Comparison of ENCODE assay signal across 8 cellular contexts in genomic region chr3:50260027-50260941, GRCh38. TPM values are rescaled to one million over a fixed set of nuclear protein-coding genes. Genes with fewer than 3 reads are reported as not detected.
DNase-seq lines count a peak whose midpoint lies in the region; ATAC-seq and TF ChIP-seq lines count a peak whose summit lies in the region.

No MANE protein-coding gene starts in this region.

- peak overlapping the region; percentile 100 for H3K27ac ChIP-seq in ectodermal cell (ENCODE audit: insufficient read depth, low read depth, low read length, poor library complexity, severe bottlenecking)

- H3K4me3 Mint-ChIP-seq in activated CD8-positive, alpha-beta T cell treated with anti-CD3 and anti-CD28 coated beads for 36 hours, result peak overlapping the region; percentile 61

- DNase-seq in AG10803 (ENCODE audit: low read depth) (peak; percentile 86), NCI-H774 (lab: John Stamatoyannopoulos, UW) (peak; percentile 51), medulla oblongata (ENCODE audit: extremely low spot score) (peak; percentile 97)
- peak; percentile 91 for DNase-seq in activated CD8-positive, alpha-beta T cell treated with anti-CD3 and anti-CD28 coated beads for 36 hours
- peak; percentile 65 to 79 (median 76) for DNase-seq in stimulated activated CD4-positive, alpha-beta T cell treated with anti-CD3 and anti-CD28 coated beads, TNF-alpha, amount 100 ng/mL, for 48 hours (ENCODE audit: low read depth in 3 of 3)

- peaks cover 14% of the 10 kb centered on the region for H3K36me3 ChIP-seq in ectodermal cell (ENCODE audit: control insufficient read depth, insufficient read depth, low read length)

- CTCF ChIA-PET in activated CD8-positive, alpha-beta T cell treated with anti-CD3 and anti-CD28 coated beads for 36 hours (lab: Charles Lee), result interaction anchor here (0.7 to 11.8 kb wide), 23 partner anchors 11 to 91 kb away, joined by 3 to 97 read pairs (median 6); partner anchors contain the start of genes CYB561D2, GNAI2, NPRL2 and RASSF1

- peaks cover 51% of the 10 kb centered on the region for H3K4me1 ChIP-seq in ectodermal cell (ENCODE audit: control insufficient read depth, insufficient read depth, low read length)

- intact Hi-C loops in activated CD8-positive, alpha-beta T cell treated with anti-CD3 and anti-CD28 coated beads for 36 hours (cut with micrococcal nuclease), result no loop called here

- H3K27me3 Mint-ChIP-seq in activated CD8-positive, alpha-beta T cell treated with anti-CD3 and anti-CD28 coated beads for 36 hours, result no peaks in the 10 kb centered on the region

- TF ChIP-seq CTCF in AG10803 (conservative IDR thresholded peaks at IDR 0.05; ENCODE audit: low read length), result peak; percentile 59
- TF ChIP-seq CTCF in activated CD8-positive, alpha-beta T cell treated with anti-CD3 and anti-CD28 coated beads for 36 hours (IDR thresholded peaks at IDR 0.05), result peak; percentile 99

- peak overlapping the region; percentile 78 for H3K27ac Mint-ChIP-seq in activated CD8-positive, alpha-beta T cell treated with anti-CD3 and anti-CD28 coated beads for 36 hours

- H3K27me3 ChIP-seq in ectodermal cell (ENCODE audit: control insufficient read depth, insufficient read depth, low read length, poor library complexity, severe bottlenecking), result no peaks in the 10 kb centered on the region

- H3K36me3 Mint-ChIP-seq in activated CD8-positive, alpha-beta T cell treated with anti-CD3 and anti-CD28 coated beads for 36 hours (ENCODE audit: low read depth), result peaks cover 23% of the 10 kb centered on the region

- no peaks in the 10 kb centered on the region for H3K9me3 Mint-ChIP-seq in activated CD8-positive, alpha-beta T cell treated with anti-CD3 and anti-CD28 coated beads for 36 hours

- H3K9me3 ChIP-seq in ectodermal cell (ENCODE audit: control insufficient read depth, low read length), result no peaks in the 10 kb centered on the region

- H3K4me3 ChIP-seq in AG10803 (ENCODE audit: low read length), result peak overlapping the region; percentile 60
- H3K4me3 ChIP-seq in ectodermal cell (ENCODE audit: insufficient read depth, low read depth, low read length), result peak overlapping the region; percentile 44

- peak; percentile 37 for ATAC-seq in GM18870 (IDR thresholded peaks at IDR 0.05; ENCODE audit: unreplicated experiment)
- ATAC-seq in HG03139 (IDR thresholded peaks at IDR 0.05; ENCODE audit: unreplicated experiment), result peak; percentile 61
- peak; percentile 90 for ATAC-seq in activated CD8-positive, alpha-beta T cell treated with anti-CD3 and anti-CD28 coated beads for 36 hours

- POLR2A ChIA-PET in activated CD8-positive, alpha-beta T cell treated with anti-CD3 and anti-CD28 coated beads for 36 hours (lab: Charles Lee), result interaction anchor here (0.8 to 3.1 kb wide), 7 partner anchors 9 to 65 kb away, joined by 3 to 21 read pairs (median 4); partner anchors contain the start of genes LSMEM2 and SEMA3B

- H3K4me1 Mint-ChIP-seq in activated CD8-positive, alpha-beta T cell treated with anti-CD3 and anti-CD28 coated beads for 36 hours (ENCODE audit: low read depth), result peaks cover 4% of the 10 kb centered on the region

- WGBS in ectodermal cell, 2 experiments, result 2 to 3% methylated on average over 70 of the region's 70 CpGs

RNA-seq across cellular contexts. Expression of gene SEMA3B, which starts 8.7 kb away (rescaled TPM):
- 1 to 10 TPM; 1.6 to 2.3 TPM for total RNA-seq in activated CD8-positive, alpha-beta T cell treated with anti-CD3 and anti-CD28 coated beads for 36 hours
- polyA plus RNA-seq in ectodermal cell (2013, experiment 1 of 4), result 17.9 TPM
- 19.8 TPM for polyA plus RNA-seq in ectodermal cell (2013, experiment 2 of 4)
- polyA plus RNA-seq in ectodermal cell (2013, experiment 3 of 4), result 13.0 TPM
- polyA plus RNA-seq in ectodermal cell (2013, experiment 4 of 4), result 18.3 TPM

RNA-seq across cellular contexts. Expression of gene LSMEM2, which starts 18.6 kb away (rescaled TPM):
- not detected for total RNA-seq in activated CD8-positive, alpha-beta T cell treated with anti-CD3 and anti-CD28 coated beads for 36 hours
- polyA plus RNA-seq in ectodermal cell (2013, experiment 1 of 4), result 0.28 TPM
- polyA plus RNA-seq in ectodermal cell (2013, experiment 2 of 4), result 0.37 TPM
- 0.16 TPM for polyA plus RNA-seq in ectodermal cell (2013, experiment 3 of 4)
- 0.41 TPM for polyA plus RNA-seq in ectodermal cell (2013, experiment 4 of 4)

RNA-seq across cellular contexts. Expression of gene GNAI2, which starts 24.3 kb away (rescaled TPM):
- total RNA-seq in activated CD8-positive, alpha-beta T cell treated with anti-CD3 and anti-CD28 coated beads for 36 hours, result 100 to 1,000 TPM; 238 to 242 TPM
- polyA plus RNA-seq in ectodermal cell (2013, experiment 1 of 4), result 374 TPM
- 389 TPM for polyA plus RNA-seq in ectodermal cell (2013, experiment 2 of 4)
- 311 TPM for polyA plus RNA-seq in ectodermal cell (2013, experiment 3 of 4)
- 351 TPM for polyA plus RNA-seq in ectodermal cell (2013, experiment 4 of 4)

RNA-seq across cellular contexts. Expression of gene IFRD2, which starts 31.9 kb away (rescaled TPM):
- 100 to 1,000 TPM; 132 to 133 TPM for total RNA-seq in activated CD8-positive, alpha-beta T cell treated with anti-CD3 and anti-CD28 coated beads for 36 hours
- 48.5 TPM for polyA plus RNA-seq in ectodermal cell (2013, experiment 1 of 4)
- polyA plus RNA-seq in ectodermal cell (2013, experiment 2 of 4), result 47.8 TPM
- 41.9 TPM for polyA plus RNA-seq in ectodermal cell (2013, experiment 3 of 4)
- 41.7 TPM for polyA plus RNA-seq in ectodermal cell (2013, experiment 4 of 4)

RNA-seq across cellular contexts. Expression of gene HYAL3, which starts 38.9 kb away (rescaled TPM):
- total RNA-seq in activated CD8-positive, alpha-beta T cell treated with anti-CD3 and anti-CD28 coated beads for 36 hours, result 1 to 10 TPM; 3.3 to 4.1 TPM
- 4.8 TPM for polyA plus RNA-seq in ectodermal cell (2013, experiment 1 of 4)
- 4.2 TPM for polyA plus RNA-seq in ectodermal cell (2013, experiment 2 of 4)
- 4.1 TPM for polyA plus RNA-seq in ectodermal cell (2013, experiment 3 of 4)
- polyA plus RNA-seq in ectodermal cell (2013, experiment 4 of 4), result 3.0 TPM

Comparison
In these comparisons a context has a peak if more than half of its experiments do, and no peak if none do; other contexts are left out.
1. Peak in every context shown above with its lines: DNase-seq, ATAC-seq, H3K4me3 ChIP-seq and H3K27ac ChIP-seq.
2. ATAC-seq: peak in every context shown above with its lines; median percentile 90 in activated CD8-positive, alpha-beta T cell treated with anti-CD3 and anti-CD28 coated beads for 36 hours; 61 in HG03139; 37 in GM18870.